1 cellular context compared by ENCODE assay signal in the genomic region with DNA sequence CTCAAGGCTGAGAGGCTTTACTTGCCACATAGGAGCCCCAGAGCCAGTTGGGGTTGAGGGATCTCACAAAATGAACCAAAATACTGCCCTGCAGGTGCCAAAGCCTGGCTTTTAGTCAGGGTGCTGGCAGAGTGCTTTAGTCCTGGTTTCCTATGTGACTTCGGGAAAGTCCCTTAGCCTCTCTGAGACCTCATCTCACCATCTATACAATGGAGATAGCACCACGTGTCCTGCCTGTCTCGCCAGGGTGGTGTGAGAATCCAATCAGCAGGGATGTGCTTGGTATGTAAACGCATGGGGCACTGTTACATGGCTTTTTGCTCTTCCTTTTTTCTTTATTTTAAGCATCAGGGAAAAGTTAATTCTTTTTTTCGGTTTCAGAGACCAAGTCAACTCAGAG.
TF ChIP-seq lines count a peak whose summit lies in the region.

No MANE protein-coding gene starts in this region.

TF ChIP-seq in IMR-90, 13 proteins besides CTCF, POLR2A, EP300 and RAD21 (continued from another document):
- no peak for TF ChIP-seq RCOR1 (IDR thresholded peaks at IDR 0.05; ENCODE audit: insufficient replicate concordance, low read length)
- no peak for TF ChIP-seq NFE2L2 (IDR thresholded peaks at IDR 0.05; ENCODE audit: low read depth, low read length)
